In the genomic region with DNA sequence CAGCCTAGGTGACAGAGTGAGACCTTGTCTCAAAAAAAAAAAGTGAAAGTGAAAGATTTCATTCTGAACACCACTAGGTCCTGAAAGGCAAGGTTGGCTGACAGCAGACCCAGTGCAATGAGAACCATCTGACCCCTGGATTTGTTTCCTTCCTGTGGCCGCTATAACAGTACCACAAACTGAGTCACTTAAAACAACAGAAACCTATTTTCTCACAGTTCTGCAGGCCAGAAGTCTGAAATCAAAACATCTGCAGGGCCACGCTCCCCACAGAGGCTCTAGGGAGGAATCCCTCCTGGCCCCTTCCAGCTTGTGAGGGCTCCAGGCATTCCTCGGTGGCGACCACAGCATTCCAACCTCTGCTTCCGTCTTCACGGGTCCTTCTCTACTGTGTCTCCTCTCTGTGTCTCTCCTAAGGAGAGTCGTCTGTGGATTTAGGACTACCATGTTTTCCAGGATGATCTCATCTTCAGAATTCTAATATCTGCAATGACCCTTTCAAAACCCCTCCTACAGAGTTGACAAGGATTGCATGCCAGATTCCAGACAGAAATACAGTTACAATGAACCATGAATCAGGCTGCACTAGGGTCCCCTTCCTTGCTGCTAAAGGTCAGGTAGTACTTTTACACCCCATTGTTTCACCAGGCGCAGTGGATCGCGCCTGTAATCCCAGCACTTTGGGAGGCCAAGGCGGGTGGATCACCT, we compare ENCODE assay signal across 8 cellular contexts.
DNase-seq lines count a peak whose midpoint lies in the region; ATAC-seq and TF ChIP-seq lines count a peak whose summit lies in the region.
"Not testable (repeated sequence)": the region's sequence is repeated elsewhere in the genome, so short reads cannot be mapped to it uniquely, and the experiment has no call there.

No MANE protein-coding gene starts in this region.

- not testable (repeated sequence) for TF ChIP-seq CTCF in endothelial cell (IDR thresholded peaks at IDR 0.05; ENCODE audit: unreplicated experiment)

- H3K4me3 ChIP-seq in mesenchymal stem cell (ENCODE audit: insufficient read depth in 1 of 2, low read depth in 1 of 2, low read length in 2 of 2) = peak overlapping the region in 1 of 2 experiments; percentile 43

- DNase-seq in GM04504 (ENCODE audit: low read depth) = peak; percentile 76
- peak; percentile 56 for DNase-seq in NK-92 treated with Interleukin-12 subunit alpha and Interleukin-12 subunit beta, amount 100 ng/mL, for 24 hours (lab: John Stamatoyannopoulos, UW)
- DNase-seq in activated CD8-positive, alpha-beta memory T cell treated with anti-CD3 and anti-CD28 coated beads, Interleukin-2, amount 10 ng/mL, durations not matched to agents 7 days and 5 days = peak; percentile 79
- DNase-seq in endothelial cell (ENCODE audit: low spot score) = peak; percentile 37
- peak; percentile 95 for DNase-seq in mesenchymal stem cell
- DNase-seq in stromal cell of bone marrow (ENCODE audit: low read depth) = peak; percentile 80

- not testable (repeated sequence) for H3K79me1 ChIP-seq in mesenchymal stem cell (replicated peaks; ENCODE audit: low read length, poor library complexity, severe bottlenecking)

- H3K4me2 ChIP-seq in mesenchymal stem cell (ENCODE audit: low read length, poor library complexity, severe bottlenecking) = not testable (repeated sequence)

- peak overlapping the region; percentile 27 for H3K9ac ChIP-seq in mesenchymal stem cell (ENCODE audit: low read length)

- not testable (repeated sequence) for H2AFZ ChIP-seq in mesenchymal stem cell (ENCODE audit: low read depth, low read length)

- peak overlapping the region in 1 of 2 experiments; percentile 44 for H3K14ac ChIP-seq in mesenchymal stem cell (ENCODE audit: low read length in 2 of 2)

- not testable (repeated sequence) for H3K9me3 ChIP-seq in mesenchymal stem cell (ENCODE audit: control insufficient read depth, low read length)

- H2BK15ac ChIP-seq in mesenchymal stem cell (ENCODE audit: low read depth, poor library complexity, severe bottlenecking) = not testable (repeated sequence)

- H4K8ac ChIP-seq in mesenchymal stem cell (ENCODE audit: low read length) = not testable (repeated sequence)

- H3K9me3 Mint-ChIP-seq in activated CD8-positive, alpha-beta memory T cell treated with anti-CD3 and anti-CD28 coated beads, Interleukin-2, amount 10 ng/mL, durations not matched to agents 7 days and 5 days (ENCODE audit: low read depth); endothelial cell (ENCODE audit: unreplicated experiment): not testable (repeated sequence)

- not testable (repeated sequence) for H3K4me1 ChIP-seq in mesenchymal stem cell (ENCODE audit: control insufficient read depth, insufficient read depth, low read depth, low read length)

- H3K18ac ChIP-seq in mesenchymal stem cell (ENCODE audit: low read depth in 1 of 2, low read length in 2 of 2) = peak overlapping the region in 1 of 2 experiments; percentile 40

- peak overlapping the region; percentile 87 for H3K27ac ChIP-seq in mesenchymal stem cell (ENCODE audit: low read length, poor library complexity, severe bottlenecking)

- not testable (repeated sequence) for H3K36me3 ChIP-seq in mesenchymal stem cell (ENCODE audit: control insufficient read depth in 1 of 2, insufficient read depth in 2 of 2, low read depth in 1 of 2, low read length in 2 of 2)

- peak overlapping the region in 1 of 2 experiments; percentile 1 for H3K23ac ChIP-seq in mesenchymal stem cell (ENCODE audit: low read length in 2 of 2)

- H3K4me3 Mint-ChIP-seq in activated CD8-positive, alpha-beta memory T cell treated with anti-CD3 and anti-CD28 coated beads, Interleukin-2, amount 10 ng/mL, durations not matched to agents 7 days and 5 days; endothelial cell (ENCODE audit: unreplicated experiment): not testable (repeated sequence)

- not testable (repeated sequence) for H2AK5ac ChIP-seq in mesenchymal stem cell (ENCODE audit: low read length, severe bottlenecking)

- peak overlapping the region; percentile 37 for H3K27ac Mint-ChIP-seq in activated CD8-positive, alpha-beta memory T cell treated with anti-CD3 and anti-CD28 coated beads, Interleukin-2, amount 10 ng/mL, durations not matched to agents 7 days and 5 days
- peak overlapping the region; percentile 85 for H3K27ac Mint-ChIP-seq in endothelial cell (ENCODE audit: unreplicated experiment)

- not testable (repeated sequence) for H4K91ac ChIP-seq in mesenchymal stem cell (ENCODE audit: low read length)

- peaks cover 17% of the 10 kb centered on the region for H3K4me1 Mint-ChIP-seq in activated CD8-positive, alpha-beta memory T cell treated with anti-CD3 and anti-CD28 coated beads, Interleukin-2, amount 10 ng/mL, durations not matched to agents 7 days and 5 days
- peaks cover 15% of the 10 kb centered on the region for H3K4me1 Mint-ChIP-seq in endothelial cell (ENCODE audit: unreplicated experiment)

- WGBS in mesenchymal stem cell = 19% methylated on average over 11 of the region's 11 CpGs

- H3K27me3 ChIP-seq in mesenchymal stem cell (ENCODE audit: control insufficient read depth in 1 of 2, insufficient read depth in 1 of 2, low read length in 2 of 2) = peaks cover 5 to 14% of the 10 kb centered on the region in 2 experiments

- not testable (repeated sequence) for H3K27me3 Mint-ChIP-seq in activated CD8-positive, alpha-beta memory T cell treated with anti-CD3 and anti-CD28 coated beads, Interleukin-2, amount 10 ng/mL, durations not matched to agents 7 days and 5 days; endothelial cell (ENCODE audit: unreplicated experiment)

- H2BK120ac ChIP-seq in mesenchymal stem cell (ENCODE audit: low read depth, low read length) = peak overlapping the region; percentile 34

- H2BK12ac ChIP-seq in mesenchymal stem cell (ENCODE audit: low read length in 2 of 2) = peak overlapping the region in 1 of 2 experiments; percentile 34

- not testable (repeated sequence) for H3K4ac ChIP-seq in mesenchymal stem cell (ENCODE audit: low read depth in 1 of 2, low read length in 2 of 2)

- ATAC-seq in GM21367 (IDR thresholded peaks at IDR 0.05; ENCODE audit: unreplicated experiment) (peak; percentile 80), HG03066 (IDR thresholded peaks at IDR 0.05; ENCODE audit: low read depth, unreplicated experiment) (peak; percentile 89)
- peak; percentile 94 for ATAC-seq in activated CD8-positive, alpha-beta memory T cell treated with anti-CD3 and anti-CD28 coated beads, Interleukin-2, amount 10 ng/mL, durations not matched to agents 7 days and 5 days

- peak overlapping the region; percentile 51 for H2BK5ac ChIP-seq in mesenchymal stem cell (ENCODE audit: low read depth, low read length, poor library complexity, severe bottlenecking)

- not testable (repeated sequence) for H3K36me3 Mint-ChIP-seq in activated CD8-positive, alpha-beta memory T cell treated with anti-CD3 and anti-CD28 coated beads, Interleukin-2, amount 10 ng/mL, durations not matched to agents 7 days and 5 days; endothelial cell (ENCODE audit: low read depth, unreplicated experiment)

- CTCF ChIA-PET in activated CD8-positive, alpha-beta memory T cell treated with anti-CD3 and anti-CD28 coated beads, Interleukin-2, amount 10 ng/mL, durations not matched to agents 7 days and 5 days (lab: Charles Lee) = interaction anchor here (3.7 kb wide), 1 partner anchor 64 kb away, joined by 9 read pairs; no protein-coding TSS in a partner anchor

Comparison
In these comparisons a context has a peak if more than half of its experiments do, and no peak if none do; other contexts are left out.
1. DNase-seq: peak in every context shown above with its lines; median percentile 95 in mesenchymal stem cell; 80 in stromal cell of bone marrow; 79 in activated CD8-positive, alpha-beta memory T cell treated with anti-CD3 and anti-CD28 coated beads, Interleukin-2, amount 10 ng/mL, durations not matched to agents 7 days and 5 days; 76 in GM04504; 56 in NK-92 treated with Interleukin-12 subunit alpha and Interleukin-12 subunit beta, amount 100 ng/mL, for 24 hours; 37 in endothelial cell.